Comparison of ENCODE assay signal across 19 cellular contexts in the genomic region with DNA sequence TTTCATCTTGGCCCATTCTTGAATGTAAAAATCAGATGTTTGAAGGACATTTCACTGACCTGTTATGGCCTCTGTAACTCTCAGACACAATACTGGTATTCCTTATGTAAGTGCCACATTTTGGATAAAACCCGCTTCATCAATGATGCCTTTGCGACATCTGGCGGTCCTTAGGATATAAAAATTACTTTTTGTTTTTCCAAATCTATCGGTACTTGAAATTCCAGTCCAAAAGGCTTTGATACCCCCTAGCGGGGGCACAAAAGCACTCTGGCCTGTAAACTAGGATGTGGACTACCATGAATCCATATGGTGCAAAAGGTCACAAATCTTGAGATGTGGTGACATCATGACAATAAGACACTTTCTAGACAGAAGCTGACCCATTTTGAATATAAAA.
"Had no signal": no experiment of that assay in that cellular context is flagged by ENCODE, and none has a peak within 500 bp of the region (broad histone marks: within the 10 kb centered on the region; RNA-seq: fewer than 3 reads in every experiment).

No MANE protein-coding gene starts in this region.

- H3K36me3 ChIP-seq: breast epithelium, right atrium auricular region, tibial nerve had no signal

- H3K9me3 Mint-ChIP-seq: activated naive CD8-positive, alpha-beta T cell treated with anti-CD3 and anti-CD28 coated beads, Interleukin-2, amount 10 ng/mL, durations not matched to agents 7 days and 5 days had no signal

- H3K27ac Mint-ChIP-seq: activated naive CD8-positive, alpha-beta T cell treated with anti-CD3 and anti-CD28 coated beads, Interleukin-2, amount 10 ng/mL, durations not matched to agents 7 days and 5 days; dendritic cell treated with granulocyte-macrophage colony-stimulating factor and Interleukin-4, amounts not matched to agents 40 ng/mL and 50 ng/mL, for 4 days; memory B cell; natural killer cell treated with Interleukin-12 subunit alpha and Interleukin-12 subunit beta and Interleukin-15 and Interleukin-18, amount 100 ng/mL, for 72 hours; progenitor cell of endocrine pancreas had no signal

- H3K4me1 ChIP-seq: breast epithelium, foreskin keratinocyte, right atrium auricular region, tibial nerve had no signal

- DNase-seq: activated CD4-positive, alpha-beta T cell treated with anti-CD3 and anti-CD28 coated beads, Interleukin-2, amount 50 U/mL, for 1 hour; activated CD8-positive, alpha-beta memory T cell treated with anti-CD3 and anti-CD28 coated beads for 24 hours; activated naive CD4-positive, alpha-beta T cell; activated naive CD8-positive, alpha-beta T cell treated with anti-CD3 and anti-CD28 coated beads, Interleukin-2, amount 10 ng/mL, durations not matched to agents 7 days and 5 days; effector memory CD4-positive, alpha-beta T cell; foreskin keratinocyte; left ventricle myocardium superior; occipital lobe; small intestine; stimulated activated CD4-positive, alpha-beta T cell treated with anti-CD3 and anti-CD28 coated beads, Interleukin-4, amount 100 ng/mL, for 24 hours; stimulated activated naive CD4-positive, alpha-beta T cell; substantia nigra had no signal

- H3K27ac ChIP-seq: breast epithelium, foreskin keratinocyte, right atrium auricular region, tibial nerve had no signal

- H3K4me3 Mint-ChIP-seq: activated naive CD8-positive, alpha-beta T cell treated with anti-CD3 and anti-CD28 coated beads, Interleukin-2, amount 10 ng/mL, durations not matched to agents 7 days and 5 days; dendritic cell treated with granulocyte-macrophage colony-stimulating factor and Interleukin-4, amounts not matched to agents 40 ng/mL and 50 ng/mL, for 4 days; memory B cell; natural killer cell treated with Interleukin-12 subunit alpha and Interleukin-12 subunit beta and Interleukin-15 and Interleukin-18, amount 100 ng/mL, for 72 hours had no signal

- ATAC-seq: foreskin keratinocyte; left ventricle myocardium superior; natural killer cell treated with Interleukin-12 subunit alpha and Interleukin-12 subunit beta and Interleukin-15 and Interleukin-18, amount 100 ng/mL, for 72 hours had no signal

- H3K27me3 Mint-ChIP-seq: activated naive CD8-positive, alpha-beta T cell treated with anti-CD3 and anti-CD28 coated beads, Interleukin-2, amount 10 ng/mL, durations not matched to agents 7 days and 5 days; dendritic cell treated with granulocyte-macrophage colony-stimulating factor and Interleukin-4, amounts not matched to agents 40 ng/mL and 50 ng/mL, for 4 days; memory B cell; natural killer cell treated with Interleukin-12 subunit alpha and Interleukin-12 subunit beta and Interleukin-15 and Interleukin-18, amount 100 ng/mL, for 72 hours; progenitor cell of endocrine pancreas had no signal

- H3K36me3 Mint-ChIP-seq: memory B cell; natural killer cell treated with Interleukin-12 subunit alpha and Interleukin-12 subunit beta and Interleukin-15 and Interleukin-18, amount 100 ng/mL, for 72 hours had no signal

- H3K27me3 ChIP-seq: breast epithelium, foreskin keratinocyte, right atrium auricular region, tibial nerve had no signal

- H3K4me3 ChIP-seq: breast epithelium, right atrium auricular region, tibial nerve had no signal

- H3K4me1 Mint-ChIP-seq: activated naive CD8-positive, alpha-beta T cell treated with anti-CD3 and anti-CD28 coated beads, Interleukin-2, amount 10 ng/mL, durations not matched to agents 7 days and 5 days; memory B cell had no signal
